Comparison of ENCODE assay signal across 13 cellular contexts in genomic region chr13:97243915-97244820, GRCh38. TPM values are rescaled to one million over a fixed set of nuclear protein-coding genes. Genes with fewer than 3 reads are reported as not detected.
DNase-seq lines count a peak whose midpoint lies in the region; ATAC-seq, FAIRE-seq and TF ChIP-seq lines count a peak whose summit lies in the region.
"Had no signal": no experiment of that assay in that cellular context is flagged by ENCODE, and none has a peak within 500 bp of the region (broad histone marks: within the 10 kb centered on the region; RNA-seq: fewer than 3 reads in every experiment).

No MANE protein-coding gene starts in this region.

- H3K79me2 ChIP-seq in hepatocyte: peaks cover 82% of the 10 kb centered on the region

- CTCF ChIA-PET in A549 (lab: Yijun Ruan, JAX): interaction anchor here (1.5 kb wide), 1 partner anchor 119 kb away, joined by 3 read pairs; no protein-coding TSS in a partner anchor

- H3K27me3 ChIP-seq in hepatocyte: no peaks in the 10 kb centered on the region

- TF ChIP-seq CTCF in A549 (IDR thresholded peaks at IDR 0.05): no peak
- TF ChIP-seq CTCF in hepatocyte (IDR thresholded peaks at IDR 0.05; ENCODE audit: poor library complexity): no peak

- H3K4me1 ChIP-seq in A549: peaks cover 71% of the 10 kb centered on the region
- peaks cover 61% of the 10 kb centered on the region for H3K4me1 ChIP-seq in hepatocyte (ENCODE audit: insufficient read depth)

- H3K4me2 ChIP-seq in A549: peak overlapping the region; percentile 62
- H3K4me2 ChIP-seq in hepatocyte: peak overlapping the region; percentile 56

- no peak for FAIRE-seq in A549 (lab: Jason Lieb, UNC)

- TF ChIP-seq RAD21 in A549 (conservative IDR thresholded peaks at IDR 0.05 in 1 of 2, IDR thresholded peaks at IDR 0.05 in 1 of 2): no peak

- no peak for TF ChIP-seq POLR2A in A549 (IDR thresholded peaks at IDR 0.05; ENCODE audit: low read length)

- 21% methylated on average over 8 of the region's 8 CpGs for WGBS in A549 (ENCODE audit: missing lambda C conversion rate)
- WGBS in hepatocyte (ENCODE audit: low lambda C conversion rate, missing lambda C conversion rate): 34% methylated on average over 8 of the region's 8 CpGs

- no peak overlapping the region for H3K27ac Mint-ChIP-seq in activated naive CD4-positive, alpha-beta T cell treated with anti-CD3 and anti-CD28 coated beads, Interleukin-2, amount 50 U/mL, for 72 hours

- H4K20me1 ChIP-seq in hepatocyte (ENCODE audit: insufficient read depth, poor library complexity, severe bottlenecking): peaks cover 18% of the 10 kb centered on the region

- peak in 1 of 2 experiments; percentile 9; a peak in 1 of 6 replicates for ATAC-seq in A549
- ATAC-seq in SK-N-SH treated with all-trans-retinoic acid at 6 μM for 48 hours: peak; percentile 13
- ATAC-seq in HG03457 (IDR thresholded peaks at IDR 0.05; ENCODE audit: unreplicated experiment): no peak
- ATAC-seq in activated naive CD4-positive, alpha-beta T cell treated with anti-CD3 and anti-CD28 coated beads, Interleukin-2, amount 50 U/mL, for 72 hours: no peak

- H3K36me3 ChIP-seq in hepatocyte (replicated peaks; ENCODE audit: insufficient read depth, low read depth): no peaks in the 10 kb centered on the region
- H3K36me3 ChIP-seq: neutrophil had no signal

- H3K4me3 ChIP-seq in A549: no peak overlapping the region
- no peak overlapping the region for H3K4me3 ChIP-seq in hepatocyte

- H2AFZ ChIP-seq in hepatocyte: no peak overlapping the region

- H3K9me3 Mint-ChIP-seq in activated naive CD4-positive, alpha-beta T cell treated with anti-CD3 and anti-CD28 coated beads, Interleukin-2, amount 50 U/mL, for 72 hours: no peaks in the 10 kb centered on the region

- no peak for TF ChIP-seq EP300 in A549 (IDR thresholded peaks at IDR 0.05)

- H3K9me3 ChIP-seq in A549: no peaks in the 10 kb centered on the region
- H3K9me3 ChIP-seq in hepatocyte (ENCODE audit: low read depth): no peaks in the 10 kb centered on the region
- H3K9me3 ChIP-seq: neutrophil had no signal

- POLR2A ChIA-PET in A549 (lab: Yijun Ruan, JAX): no interaction called here

- H3K27ac ChIP-seq in A549 (peak overlapping the region; percentile 61 to 75), hepatocyte (peak overlapping the region; percentile 44)
- H3K27ac ChIP-seq: neutrophil had no signal

- H3K36me3 Mint-ChIP-seq in activated naive CD4-positive, alpha-beta T cell treated with anti-CD3 and anti-CD28 coated beads, Interleukin-2, amount 50 U/mL, for 72 hours: no peaks in the 10 kb centered on the region

- no peak for DNase-seq in A549 (ENCODE audit: low read depth in 1 of 2, low spot score in 1 of 2)
- DNase-seq in hepatocyte (ENCODE audit: low spot score): no peak
- DNase-seq in putamen (ENCODE audit: low spot score): peak; percentile 92
- no peak for DNase-seq in cortex of kidney (lab: John Stamatoyannopoulos, UW)
- no peak for DNase-seq in H4 (ENCODE audit: low spot score)
- DNase-seq in activated naive CD4-positive, alpha-beta T cell treated with anti-CD3 and anti-CD28 coated beads, Interleukin-2, amount 50 U/mL, for 72 hours (ENCODE audit: low spot score in 2 of 2): no peak
- DNase-seq: activated T-cell treated with anti-CD3 and anti-CD28 coated beads, Interleukin-2, amount 50 U/mL, for 48 hours; AML-193; KG1; RPMI8226 had no signal

- no peaks in the 10 kb centered on the region for H3K9me2 ChIP-seq in hepatocyte (replicated peaks; ENCODE audit: insufficient read depth)

TF ChIP-seq in A549, 52 proteins besides CTCF, POLR2A, EP300 and RAD21:
- TF ChIP-seq RARB (CRISPR knock-in tag; IDR thresholded peaks at IDR 0.05): no peak
- TF ChIP-seq, protein P1, sequence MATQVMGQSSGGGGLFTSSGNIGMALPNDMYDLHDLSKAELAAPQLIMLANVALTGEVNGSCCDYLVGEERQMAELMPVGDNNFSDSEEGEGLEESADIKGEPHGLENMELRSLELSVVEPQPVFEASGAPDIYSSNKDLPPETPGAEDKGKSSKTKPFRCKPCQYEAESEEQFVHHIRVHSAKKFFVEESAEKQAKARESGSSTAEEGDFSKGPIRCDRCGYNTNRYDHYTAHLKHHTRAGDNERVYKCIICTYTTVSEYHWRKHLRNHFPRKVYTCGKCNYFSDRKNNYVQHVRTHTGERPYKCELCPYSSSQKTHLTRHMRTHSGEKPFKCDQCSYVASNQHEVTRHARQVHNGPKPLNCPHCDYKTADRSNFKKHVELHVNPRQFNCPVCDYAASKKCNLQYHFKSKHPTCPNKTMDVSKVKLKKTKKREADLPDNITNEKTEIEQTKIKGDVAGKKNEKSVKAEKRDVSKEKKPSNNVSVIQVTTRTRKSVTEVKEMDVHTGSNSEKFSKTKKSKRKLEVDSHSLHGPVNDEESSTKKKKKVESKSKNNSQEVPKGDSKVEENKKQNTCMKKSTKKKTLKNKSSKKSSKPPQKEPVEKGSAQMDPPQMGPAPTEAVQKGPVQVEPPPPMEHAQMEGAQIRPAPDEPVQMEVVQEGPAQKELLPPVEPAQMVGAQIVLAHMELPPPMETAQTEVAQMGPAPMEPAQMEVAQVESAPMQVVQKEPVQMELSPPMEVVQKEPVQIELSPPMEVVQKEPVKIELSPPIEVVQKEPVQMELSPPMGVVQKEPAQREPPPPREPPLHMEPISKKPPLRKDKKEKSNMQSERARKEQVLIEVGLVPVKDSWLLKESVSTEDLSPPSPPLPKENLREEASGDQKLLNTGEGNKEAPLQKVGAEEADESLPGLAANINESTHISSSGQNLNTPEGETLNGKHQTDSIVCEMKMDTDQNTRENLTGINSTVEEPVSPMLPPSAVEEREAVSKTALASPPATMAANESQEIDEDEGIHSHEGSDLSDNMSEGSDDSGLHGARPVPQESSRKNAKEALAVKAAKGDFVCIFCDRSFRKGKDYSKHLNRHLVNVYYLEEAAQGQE (IDR thresholded peaks at IDR 0.05): peak; percentile 38; the same call in 1 of the 2 replicates

TF ChIP-seq in SK-N-SH treated with all-trans-retinoic acid at 6 μM for 48 hours, 23 proteins besides CTCF, POLR2A, EP300 and RAD21:
- no peak for TF ChIP-seq OSR1 (CRISPR knock-in tag; IDR thresholded peaks at IDR 0.05)
- TF ChIP-seq, protein P2, sequence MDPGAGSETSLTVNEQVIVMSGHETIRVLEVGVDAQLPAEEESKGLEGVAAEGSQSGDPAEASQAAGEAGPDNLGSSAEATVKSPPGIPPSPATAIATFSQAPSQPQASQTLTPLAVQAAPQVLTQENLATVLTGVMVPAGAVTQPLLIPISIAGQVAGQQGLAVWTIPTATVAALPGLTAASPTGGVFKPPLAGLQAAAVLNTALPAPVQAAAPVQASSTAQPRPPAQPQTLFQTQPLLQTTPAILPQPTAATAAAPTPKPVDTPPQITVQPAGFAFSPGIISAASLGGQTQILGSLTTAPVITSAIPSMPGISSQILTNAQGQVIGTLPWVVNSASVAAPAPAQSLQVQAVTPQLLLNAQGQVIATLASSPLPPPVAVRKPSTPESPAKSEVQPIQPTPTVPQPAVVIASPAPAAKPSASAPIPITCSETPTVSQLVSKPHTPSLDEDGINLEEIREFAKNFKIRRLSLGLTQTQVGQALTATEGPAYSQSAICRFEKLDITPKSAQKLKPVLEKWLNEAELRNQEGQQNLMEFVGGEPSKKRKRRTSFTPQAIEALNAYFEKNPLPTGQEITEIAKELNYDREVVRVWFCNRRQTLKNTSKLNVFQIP (CRISPR knock-in tag; IDR thresholded peaks at IDR 0.05; ENCODE audit: borderline replicate concordance, low read depth): no peak
- TF ChIP-seq ZNF70 (CRISPR knock-in tag; IDR thresholded peaks at IDR 0.05): no peak
- no peak for TF ChIP-seq ZNF8 (CRISPR knock-in tag; IDR thresholded peaks at IDR 0.05)
- TF ChIP-seq, protein P3, sequence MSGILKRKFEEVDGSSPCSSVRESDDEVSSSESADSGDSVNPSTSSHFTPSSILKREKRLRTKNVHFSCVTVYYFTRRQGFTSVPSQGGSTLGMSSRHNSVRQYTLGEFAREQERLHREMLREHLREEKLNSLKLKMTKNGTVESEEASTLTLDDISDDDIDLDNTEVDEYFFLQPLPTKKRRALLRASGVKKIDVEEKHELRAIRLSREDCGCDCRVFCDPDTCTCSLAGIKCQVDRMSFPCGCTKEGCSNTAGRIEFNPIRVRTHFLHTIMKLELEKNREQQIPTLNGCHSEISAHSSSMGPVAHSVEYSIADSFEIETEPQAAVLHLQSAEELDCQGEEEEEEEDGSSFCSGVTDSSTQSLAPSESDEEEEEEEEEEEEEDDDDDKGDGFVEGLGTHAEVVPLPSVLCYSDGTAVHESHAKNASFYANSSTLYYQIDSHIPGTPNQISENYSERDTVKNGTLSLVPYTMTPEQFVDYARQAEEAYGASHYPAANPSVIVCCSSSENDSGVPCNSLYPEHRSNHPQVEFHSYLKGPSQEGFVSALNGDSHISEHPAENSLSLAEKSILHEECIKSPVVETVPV (CRISPR knock-in tag; IDR thresholded peaks at IDR 0.05): no peak

RNA-seq across cellular contexts. Expression of gene MBNL2, which starts 22.0 kb away (rescaled TPM):
- polyA plus RNA-seq in A549 (2011; rRNA removed) (20.6 and 25.9 TPM in 2 replicates), A549 (2017; fragmentation: RNase III; extraction: RNeasy Plus Mini Kit Qiagen cat#74134 plus additional on column Dnase treatment) (15.4 to 21.3 TPM (median 18.7 TPM) in 3 replicates), hepatocyte (27.4 and 33.8 TPM in 2 replicates)
- 4.6 and 6.1 TPM in 2 replicates for polyA plus RNA-seq in A549 (2012; cell fraction: cytosol; rRNA removed)
- 6.1 and 8.6 TPM in 2 replicates for polyA plus RNA-seq in A549 (2012; cell fraction: nucleus; rRNA removed)
- polyA minus RNA-seq in A549 (2011; rRNA and poly(A)+ RNA removed): 37.8 and 44.0 TPM in 2 replicates
- total RNA-seq in hepatocyte: 96.8 and 97.9 TPM in 2 replicates
- 13.7 and 28.0 TPM in 2 replicates for total RNA-seq in H4 (2014; rRNA removed; shearing (Covaris generic))
- 10 to 100 TPM; 15.2 to 22.7 TPM for total RNA-seq in activated naive CD4-positive, alpha-beta T cell treated with anti-CD3 and anti-CD28 coated beads, Interleukin-2, amount 50 U/mL, for 72 hours
